In the genomic region with DNA sequence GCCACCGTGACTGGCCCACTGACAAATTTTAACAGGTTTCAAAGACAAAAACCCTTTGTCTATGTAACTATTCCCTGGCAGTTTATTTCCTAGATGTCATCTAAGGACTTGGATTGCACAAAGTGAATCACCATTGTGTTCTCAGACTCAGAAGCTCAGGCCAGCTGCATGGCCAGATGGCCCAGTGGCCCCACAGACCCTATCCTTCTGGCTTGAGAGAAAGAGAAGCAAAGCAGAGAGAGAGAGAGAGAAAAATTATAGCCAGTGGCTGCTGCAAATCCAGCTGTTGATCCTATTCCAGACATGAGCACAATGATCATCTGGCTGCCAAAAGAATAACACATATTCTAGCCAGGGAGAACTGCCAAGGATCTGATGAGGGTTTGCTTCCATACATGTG, we compare ENCODE assay signal across 16 cellular contexts. TPM values are rescaled to one million over a fixed set of nuclear protein-coding genes. Genes with fewer than 3 reads are reported as not detected.
DNase-seq lines count a peak whose midpoint lies in the region; ATAC-seq, FAIRE-seq and TF ChIP-seq lines count a peak whose summit lies in the region.
"Had no signal": no experiment of that assay in that cellular context is flagged by ENCODE, and none has a peak within 500 bp of the region (broad histone marks: within the 10 kb centered on the region; RNA-seq: fewer than 3 reads in every experiment).

No MANE protein-coding gene starts in this region.

- intact Hi-C loops in HepG2 (cut with micrococcal nuclease; ENCODE audit: unreplicated experiment), result no loop called here

- TF ChIP-seq EP300 in HepG2 (IDR thresholded peaks at IDR 0.05; ENCODE audit: low read depth in 2 of 2, low read length in 2 of 2) (no peak), HepG2 (CRISPR knock-in tag; IDR thresholded peaks at IDR 0.05; ENCODE audit: borderline replicate concordance) (no peak)

- peaks cover 2 to 7% of the 10 kb centered on the region in 2 donors for H3K36me3 Mint-ChIP-seq in activated T-cell treated with anti-CD3 and anti-CD28 coated beads, Interleukin-2, amount 50 U/mL, for 72 hours (ENCODE audit: insufficient read depth in 2 of 2)
- no peaks in the 10 kb centered on the region for H3K36me3 Mint-ChIP-seq in activated T-cell treated with anti-CD3 and anti-CD28 coated beads, Interleukin-2, amount 50 U/mL, for 4 hours (ENCODE audit: insufficient read depth)

- DNase-seq in activated T-cell treated with anti-CD3 and anti-CD28 coated beads, Interleukin-2, amount 50 U/mL, for 72 hours, result no peak
- DNase-seq in activated T-cell treated with anti-CD3 and anti-CD28 coated beads, Interleukin-2, amount 50 U/mL, for 4 hours, result no peak
- DNase-seq in dermis blood vessel endothelial cell (peak; percentile 7), hypothalamus (lab: John Stamatoyannopoulos, UW) (peak in 28 of 51 donors; percentile 4 to 80 (median 50)), superior temporal gyrus (ENCODE audit: extremely low spot score) (peak; percentile 88), NCI-H146 (lab: John Stamatoyannopoulos, UW) (no peak), HepG2 (ENCODE audit: low spot score) (no peak)
- DNase-seq: colonic mucosa, DND-41, PC-9, T-helper 17 cell had no signal

- H2AFZ ChIP-seq in HepG2 (ENCODE audit: low read length), result no peak overlapping the region
- H2AFZ ChIP-seq: PC-9 had no signal

- H3K9ac ChIP-seq in HepG2 (ENCODE audit: insufficient read depth, low read depth, low read length), result no peak overlapping the region

- H3K27me3 Mint-ChIP-seq in activated T-cell treated with anti-CD3 and anti-CD28 coated beads, Interleukin-2, amount 50 U/mL, for 72 hours (ENCODE audit: low read depth), result no peaks in the 10 kb centered on the region
- no peaks in the 10 kb centered on the region for H3K27me3 Mint-ChIP-seq in activated T-cell treated with anti-CD3 and anti-CD28 coated beads, Interleukin-2, amount 50 U/mL, for 4 hours (ENCODE audit: low read depth)
- H3K27me3 Mint-ChIP-seq: T-helper 17 cell had no signal

- H3K27ac Mint-ChIP-seq in activated T-cell treated with anti-CD3 and anti-CD28 coated beads, Interleukin-2, amount 50 U/mL, for 72 hours, result peak overlapping the region; percentile 88
- H3K27ac Mint-ChIP-seq: T-helper 17 cell had no signal

- H3K36me3 ChIP-seq in HepG2 (replicated peaks in 1 of 2; ENCODE audit: control insufficient read depth in 1 of 2, insufficient read depth in 2 of 2, low read length in 2 of 2), result no peaks in the 10 kb centered on the region
- H3K36me3 ChIP-seq: colonic mucosa, neutrophil, vagina had no signal

- ATAC-seq in activated T-cell treated with anti-CD3 and anti-CD28 coated beads, Interleukin-2, amount 50 U/mL, for 72 hours (replicated peaks in 1 of 2), result no peak
- ATAC-seq in activated T-cell treated with anti-CD3 and anti-CD28 coated beads, Interleukin-2, amount 50 U/mL, for 4 hours, result no peak
- ATAC-seq in HG03571 (IDR thresholded peaks at IDR 0.05; ENCODE audit: unreplicated experiment) (no peak), HepG2 (no peak)
- ATAC-seq: T-helper 17 cell had no signal

- in situ Hi-C loops in HepG2 (cut with HindIII; ENCODE audit: extremely low pct_ligation_motif_present, low pct_unique_long_range_greater_than_20kb), result no loop called here

- POLR2A ChIA-PET in HepG2 (lab: Yijun Ruan, JAX), result no interaction called here

- TF ChIP-seq RAD21 in HepG2 (CRISPR knock-in tag; IDR thresholded peaks at IDR 0.05), result no peak

- H3K4me1 ChIP-seq in HepG2 (ENCODE audit: insufficient read depth, low read length), result no peaks in the 10 kb centered on the region
- H3K4me1 ChIP-seq: colonic mucosa, vagina had no signal

- BruUV-seq in HepG2 (replicated peaks; lab: Mats Ljungman, UMichigan), result no TSS peak

- H3K9me3 Mint-ChIP-seq in activated T-cell treated with anti-CD3 and anti-CD28 coated beads, Interleukin-2, amount 50 U/mL, for 72 hours, result peaks cover 5% of the 10 kb centered on the region in 2 donors
- H3K9me3 Mint-ChIP-seq in activated T-cell treated with anti-CD3 and anti-CD28 coated beads, Interleukin-2, amount 50 U/mL, for 4 hours, result no peaks in the 10 kb centered on the region

- no peak for TF ChIP-seq POLR2A in HepG2 (IDR thresholded peaks at IDR 0.05; ENCODE audit: insufficient read depth in 1 of 2, low read depth in 2 of 2, low read length in 2 of 2)

- no peak overlapping the region for H3K27ac ChIP-seq in HepG2 (ENCODE audit: extremely low read length, insufficient read depth, low read length)
- H3K27ac ChIP-seq: colonic mucosa, neutrophil, PC-9, vagina had no signal

- H3K9me3 ChIP-seq in HepG2 (ENCODE audit: low read length), result no peaks in the 10 kb centered on the region
- H3K9me3 ChIP-seq: colonic mucosa, neutrophil, vagina had no signal

- H3K27me3 ChIP-seq in HepG2 (ENCODE audit: control insufficient read depth in 1 of 2, insufficient read depth in 2 of 2, low read length in 2 of 2), result no peaks in the 10 kb centered on the region; a peak in 1 of 5 replicates
- H3K27me3 ChIP-seq: colonic mucosa, neutrophil, vagina had no signal

- no peak overlapping the region for H3K4me3 ChIP-seq in HepG2 (replicated peaks in 1 of 3; ENCODE audit: insufficient read depth in 1 of 3, low read depth in 2 of 3, low read length in 3 of 3)
- H3K4me3 ChIP-seq: colonic mucosa, PC-9, vagina had no signal

- CTCF ChIA-PET in HepG2 (lab: Yijun Ruan, JAX; ENCODE audit: low intra/inter-chr PET ratio, low total read pairs), result no interaction called here

- WGBS in HepG2 (ENCODE audit: low lambda C conversion rate), result 0% methylated on average over 1 of the region's 1 CpG

- no peak overlapping the region for H3K4me2 ChIP-seq in HepG2 (ENCODE audit: low read depth, low read length)
- H3K4me2 ChIP-seq: PC-9 had no signal

- peaks cover 93% of the 10 kb centered on the region for H3K4me1 Mint-ChIP-seq in activated T-cell treated with anti-CD3 and anti-CD28 coated beads, Interleukin-2, amount 50 U/mL, for 72 hours (ENCODE audit: low read depth)
- peaks cover 54% of the 10 kb centered on the region for H3K4me1 Mint-ChIP-seq in activated T-cell treated with anti-CD3 and anti-CD28 coated beads, Interleukin-2, amount 50 U/mL, for 4 hours (ENCODE audit: low read depth)

- H3K4me3 Mint-ChIP-seq in activated T-cell treated with anti-CD3 and anti-CD28 coated beads, Interleukin-2, amount 50 U/mL, for 72 hours, result peak overlapping the region; percentile 44 to 65
- no peak overlapping the region for H3K4me3 Mint-ChIP-seq in activated T-cell treated with anti-CD3 and anti-CD28 coated beads, Interleukin-2, amount 50 U/mL, for 4 hours
- H3K4me3 Mint-ChIP-seq: T-helper 17 cell had no signal

- FAIRE-seq in HepG2 (lab: Jason Lieb, UNC), result no peak
- FAIRE-seq: GM12892, H1 had no signal

- no peaks in the 10 kb centered on the region for H3K79me2 ChIP-seq in HepG2 (ENCODE audit: insufficient read depth, low read length)

- TF ChIP-seq CTCF in HepG2 (CRISPR knock-in tag; IDR thresholded peaks at IDR 0.05), result no peak

- no peaks in the 10 kb centered on the region for H4K20me1 ChIP-seq in HepG2 (ENCODE audit: insufficient read depth, low read length)

RNA-seq across cellular contexts. Expression of gene CTLA4, which starts 25.8 kb away (rescaled TPM):
- 100 to 1,000 TPM; 132 to 254 TPM for total RNA-seq in activated T-cell treated with anti-CD3 and anti-CD28 coated beads, Interleukin-2, amount 50 U/mL, for 72 hours
- 100 to 1,000 TPM; 221 to 307 (median 278) TPM for total RNA-seq in activated T-cell treated with anti-CD3 and anti-CD28 coated beads, Interleukin-2, amount 50 U/mL, for 4 hours
- total RNA-seq in dermis blood vessel endothelial cell, result 1.7 and 2.2 TPM in 2 replicates
- not detected in 2 replicates for total RNA-seq in HepG2 (2016; rRNA removed; fragmentation: Illumina TruSeq; extraction: Trizol)
- not detected in 2 replicates for total RNA-seq in HepG2 (2016; cell fraction: cytosol; rRNA removed; fragmentation: Illumina TruSeq; extraction: Trizol; ENCODE audit: low read depth)
- 0.04 TPM in 1 of 2 replicates, not detected in the other for total RNA-seq in HepG2 (2016; cell fraction: insoluble cytoplasmic fraction; rRNA removed; fragmentation: Illumina TruSeq; extraction: Trizol)
- total RNA-seq in HepG2 (2016; cell fraction: membrane; rRNA removed; fragmentation: Illumina TruSeq; extraction: Trizol), result not detected in 2 replicates
- total RNA-seq in HepG2 (2016; cell fraction: nucleus; rRNA removed; fragmentation: Illumina TruSeq; extraction: Trizol), result not detected in 2 replicates
- polyA plus RNA-seq in HepG2 (2011; rRNA removed), result 0.16 TPM in 1 of 2 replicates, not detected in the other
- polyA plus RNA-seq in HepG2 (2011; cell fraction: cytosol; rRNA removed), result not detected in 2 replicates
- 0.32 and 0.40 TPM in 2 replicates for polyA plus RNA-seq in HepG2 (2011; cell fraction: nucleus; rRNA removed)
- polyA plus RNA-seq in HepG2 (2012), result 0.15 TPM in 1 of 2 replicates, not detected in the other
- not detected in 2 replicates for polyA plus RNA-seq in HepG2 (2016; cell fraction: cytosol; fragmentation: Illumina TruSeq; extraction: Trizol; ENCODE audit: low read depth)
- 0.14 TPM in 1 of 2 replicates, not detected in the other for polyA plus RNA-seq in HepG2 (2016; cell fraction: insoluble cytoplasmic fraction; fragmentation: Illumina TruSeq; extraction: Trizol; ENCODE audit: low read depth)
- polyA plus RNA-seq in HepG2 (2016; cell fraction: membrane; fragmentation: Illumina TruSeq; extraction: Trizol; ENCODE audit: low read depth), result not detected in 2 replicates
- polyA plus RNA-seq in HepG2 (2016; cell fraction: nucleus; fragmentation: Illumina TruSeq; extraction: Trizol; ENCODE audit: insufficient read depth, low read depth), result 0.31 TPM in 1 of 2 replicates, not detected in the other
- not detected in 2 replicates for polyA minus RNA-seq in HepG2 (2011; rRNA and poly(A)+ RNA removed; ENCODE audit: low replicate concordance)
- polyA minus RNA-seq in HepG2 (2011; cell fraction: cytosol; rRNA and poly(A)+ RNA removed), result not detected in 2 replicates
- not detected in 2 replicates for polyA minus RNA-seq in HepG2 (2011; cell fraction: nucleus; rRNA and poly(A)+ RNA removed)
- total RNA-seq: H1, PC-9 had no signal
- polyA plus RNA-seq: H1 had no signal

RNA-seq across cellular contexts. Expression of gene ICOS, which starts 43.2 kb away (rescaled TPM):
- 100 to 1,000 TPM; 145 to 196 TPM for total RNA-seq in activated T-cell treated with anti-CD3 and anti-CD28 coated beads, Interleukin-2, amount 50 U/mL, for 72 hours
- 100 to 1,000 TPM; 161 to 213 (median 177) TPM for total RNA-seq in activated T-cell treated with anti-CD3 and anti-CD28 coated beads, Interleukin-2, amount 50 U/mL, for 4 hours
- total RNA-seq in dermis blood vessel endothelial cell, result not detected in 2 replicates
- not detected in 2 replicates for total RNA-seq in HepG2 (2016; rRNA removed; fragmentation: Illumina TruSeq; extraction: Trizol)
- not detected in 2 replicates for total RNA-seq in HepG2 (2016; cell fraction: cytosol; rRNA removed; fragmentation: Illumina TruSeq; extraction: Trizol; ENCODE audit: low read depth)
- not detected in 2 replicates for total RNA-seq in HepG2 (2016; cell fraction: insoluble cytoplasmic fraction; rRNA removed; fragmentation: Illumina TruSeq; extraction: Trizol)
- total RNA-seq in HepG2 (2016; cell fraction: membrane; rRNA removed; fragmentation: Illumina TruSeq; extraction: Trizol), result not detected in 2 replicates
- not detected in 2 replicates for total RNA-seq in HepG2 (2016; cell fraction: nucleus; rRNA removed; fragmentation: Illumina TruSeq; extraction: Trizol)
- 0.03 TPM in 1 of 2 replicates, not detected in the other for polyA plus RNA-seq in HepG2 (2011; rRNA removed)
- polyA plus RNA-seq in HepG2 (2011; cell fraction: cytosol; rRNA removed), result not detected in 2 replicates
- not detected in 2 replicates for polyA plus RNA-seq in HepG2 (2011; cell fraction: nucleus; rRNA removed)
- polyA plus RNA-seq in HepG2 (2012), result not detected in 2 replicates
- polyA plus RNA-seq in HepG2 (2016; cell fraction: cytosol; fragmentation: Illumina TruSeq; extraction: Trizol; ENCODE audit: low read depth), result not detected in 2 replicates
- not detected in 2 replicates for polyA plus RNA-seq in HepG2 (2016; cell fraction: insoluble cytoplasmic fraction; fragmentation: Illumina TruSeq; extraction: Trizol; ENCODE audit: low read depth)
- polyA plus RNA-seq in HepG2 (2016; cell fraction: membrane; fragmentation: Illumina TruSeq; extraction: Trizol; ENCODE audit: low read depth), result not detected in 2 replicates
- not detected in 2 replicates for polyA plus RNA-seq in HepG2 (2016; cell fraction: nucleus; fragmentation: Illumina TruSeq; extraction: Trizol; ENCODE audit: insufficient read depth, low read depth)
- polyA minus RNA-seq in HepG2 (2011; rRNA and poly(A)+ RNA removed; ENCODE audit: low replicate concordance), result not detected in 2 replicates
- not detected in 2 replicates for polyA minus RNA-seq in HepG2 (2011; cell fraction: cytosol; rRNA and poly(A)+ RNA removed)
- polyA minus RNA-seq in HepG2 (2011; cell fraction: nucleus; rRNA and poly(A)+ RNA removed), result not detected in 2 replicates
- total RNA-seq: H1, PC-9 had no signal
- polyA plus RNA-seq: H1 had no signal

Comparison
In these comparisons a context has a peak if more than half of its experiments do, and no peak if none do; other contexts are left out.
1. DNase-seq: peak in dermis blood vessel endothelial cell (single experiment), hypothalamus (28 of 51) and superior temporal gyrus (single experiment); none in activated T-cell treated with anti-CD3 and anti-CD28 coated beads, Interleukin-2, amount 50 U/mL, for 72 hours (0 of 2), activated T-cell treated with anti-CD3 and anti-CD28 coated beads, Interleukin-2, amount 50 U/mL, for 4 hours (single experiment), NCI-H146 (single experiment) and HepG2 (single experiment).
2. RNA of gene CTLA4, which starts 25.8 kb away (total RNA-seq): 221 to 307 TPM in activated T-cell treated with anti-CD3 and anti-CD28 coated beads, Interleukin-2, amount 50 U/mL, for 4 hours and 132 to 254 TPM in activated T-cell treated with anti-CD3 and anti-CD28 coated beads, Interleukin-2, amount 50 U/mL, for 72 hours; 1.7 to 2.2 TPM in dermis blood vessel endothelial cell and 0.04 TPM in HepG2; every median in the first group is over 10 times any median in the second.
3. RNA of gene ICOS, which starts 43.2 kb away (total RNA-seq): 145 to 196 TPM in activated T-cell treated with anti-CD3 and anti-CD28 coated beads, Interleukin-2, amount 50 U/mL, for 72 hours and 161 to 213 TPM in activated T-cell treated with anti-CD3 and anti-CD28 coated beads, Interleukin-2, amount 50 U/mL, for 4 hours; not detected in dermis blood vessel endothelial cell and not detected in HepG2; every median in the first group is over 100 times any median in the second.